Comparison of ENCODE assay signal across 13 cellular contexts in genomic region chr19:1093330-1093729, GRCh38. TPM values are rescaled to one million over a fixed set of nuclear protein-coding genes. Genes with fewer than 3 reads are reported as not detected.
DNase-seq lines count a peak whose midpoint lies in the region; ATAC-seq, FAIRE-seq and TF ChIP-seq lines count a peak whose summit lies in the region.
"Had no signal": no experiment of that assay in that cellular context is flagged by ENCODE, and none has a peak within 500 bp of the region (broad histone marks: within the 10 kb centered on the region; RNA-seq: fewer than 3 reads in every experiment).

No MANE protein-coding gene starts in this region.

- FAIRE-seq in HepG2 (lab: Jason Lieb, UNC) = no peak

- no peak for TF ChIP-seq RAD21 in HepG2 (CRISPR knock-in tag; IDR thresholded peaks at IDR 0.05)

- CTCF ChIA-PET in Calu3 (lab: Charles Lee) (no interaction called here), HepG2 (lab: Yijun Ruan, JAX; ENCODE audit: low intra/inter-chr PET ratio, low total read pairs) (no interaction called here)
- CTCF ChIA-PET in activated CD4-positive, alpha-beta memory T cell treated with anti-CD3 and anti-CD28 coated beads for 36 hours (lab: Charles Lee) = interaction anchor here (1.0 to 1.3 kb wide), 3 partner anchors 8 to 151 kb away, joined by 3 to 5 read pairs (median 4); no protein-coding TSS in a partner anchor

- no peak overlapping the region for H3K27ac Mint-ChIP-seq in Calu3 (ENCODE audit: unreplicated experiment)
- no peak overlapping the region for H3K27ac Mint-ChIP-seq in activated CD4-positive, alpha-beta memory T cell treated with anti-CD3 and anti-CD28 coated beads for 36 hours

- in situ Hi-C loops in HepG2 (cut with HindIII; ENCODE audit: extremely low pct_ligation_motif_present, low pct_unique_long_range_greater_than_20kb) = no loop called here

- peak overlapping the region; percentile 91 to 99 (median 97) for H3K4me3 ChIP-seq in HepG2 (replicated peaks in 1 of 3; ENCODE audit: insufficient read depth in 1 of 3, low read depth in 2 of 3, low read length in 3 of 3)

- intact Hi-C loops in Calu3 (cut with micrococcal nuclease; ENCODE audit: unreplicated experiment) = no loop called here
- intact Hi-C loops in activated CD4-positive, alpha-beta memory T cell treated with anti-CD3 and anti-CD28 coated beads for 36 hours (cut with micrococcal nuclease) = no loop called here
- intact Hi-C loops in HepG2 (cut with micrococcal nuclease; ENCODE audit: unreplicated experiment) = no loop called here

- H3K4me3 Mint-ChIP-seq in Calu3 (ENCODE audit: low read depth, unreplicated experiment) = peak overlapping the region; percentile 93
- H3K4me3 Mint-ChIP-seq in activated CD4-positive, alpha-beta memory T cell treated with anti-CD3 and anti-CD28 coated beads for 36 hours = peak overlapping the region; percentile 93

- H3K27ac ChIP-seq in 22Rv1 (peak overlapping the region; percentile 54; the same call in 1 of the 2 replicates), HepG2 (ENCODE audit: extremely low read length, insufficient read depth, low read length) (peak overlapping the region; percentile 57)

- peaks cover 55% of the 10 kb centered on the region for H3K36me3 Mint-ChIP-seq in Calu3 (ENCODE audit: insufficient read depth, unreplicated experiment)
- peaks cover 18% of the 10 kb centered on the region for H3K36me3 Mint-ChIP-seq in activated CD4-positive, alpha-beta memory T cell treated with anti-CD3 and anti-CD28 coated beads for 36 hours

- peaks cover 16% of the 10 kb centered on the region for H4K20me1 ChIP-seq in HepG2 (ENCODE audit: insufficient read depth, low read length)

- WGBS in HepG2 (ENCODE audit: low lambda C conversion rate) = 85% methylated on average over 15 of the region's 15 CpGs

- no peaks in the 10 kb centered on the region for H3K27me3 Mint-ChIP-seq in Calu3 (ENCODE audit: unreplicated experiment)
- no peaks in the 10 kb centered on the region for H3K27me3 Mint-ChIP-seq in activated CD4-positive, alpha-beta memory T cell treated with anti-CD3 and anti-CD28 coated beads for 36 hours

- no peak for TF ChIP-seq EP300 in HepG2 (IDR thresholded peaks at IDR 0.05; ENCODE audit: low read depth in 2 of 2, low read length in 2 of 2)
- TF ChIP-seq EP300 in HepG2 (CRISPR knock-in tag; IDR thresholded peaks at IDR 0.05; ENCODE audit: borderline replicate concordance) = no peak

- peak overlapping the region; percentile 92 for H3K9ac ChIP-seq in HepG2 (ENCODE audit: insufficient read depth, low read depth, low read length)

- BruUV-seq in Calu3 (replicated peaks; lab: Mats Ljungman, UMichigan) (no TSS peak), HepG2 (replicated peaks; lab: Mats Ljungman, UMichigan) (no TSS peak)

- H3K27me3 ChIP-seq in HepG2 (ENCODE audit: control insufficient read depth in 1 of 2, insufficient read depth in 2 of 2, low read length in 2 of 2) = no peaks in the 10 kb centered on the region; a peak in 1 of 5 replicates

- no peak for ATAC-seq in HepG2
- no peak for ATAC-seq in GM21737 (IDR thresholded peaks at IDR 0.05; ENCODE audit: unreplicated experiment)
- no peak for ATAC-seq in GM18498 (IDR thresholded peaks at IDR 0.05; ENCODE audit: unreplicated experiment)
- ATAC-seq: esophagus mucosa had no signal

- TF ChIP-seq CTCF in 22Rv1 (IDR thresholded peaks at IDR 0.05) (no peak), Calu3 (IDR thresholded peaks at IDR 0.05; ENCODE audit: unreplicated experiment) (no peak), HepG2 (CRISPR knock-in tag; IDR thresholded peaks at IDR 0.05) (no peak)

- peaks cover 10% of the 10 kb centered on the region for H3K4me1 Mint-ChIP-seq in Calu3 (ENCODE audit: low read depth, unreplicated experiment)
- peaks cover 46% of the 10 kb centered on the region for H3K4me1 Mint-ChIP-seq in activated CD4-positive, alpha-beta memory T cell treated with anti-CD3 and anti-CD28 coated beads for 36 hours (ENCODE audit: low read depth)

- H3K9me3 Mint-ChIP-seq in Calu3 (ENCODE audit: low read depth, unreplicated experiment) = no peaks in the 10 kb centered on the region
- H3K9me3 Mint-ChIP-seq in activated CD4-positive, alpha-beta memory T cell treated with anti-CD3 and anti-CD28 coated beads for 36 hours = no peaks in the 10 kb centered on the region

- peaks cover 12 to 32% of the 10 kb centered on the region in 2 experiments for H3K36me3 ChIP-seq in HepG2 (replicated peaks in 1 of 2; ENCODE audit: control insufficient read depth in 1 of 2, insufficient read depth in 2 of 2, low read length in 2 of 2)

- no peak for TF ChIP-seq POLR2A in HepG2 (IDR thresholded peaks at IDR 0.05; ENCODE audit: insufficient read depth in 1 of 2, low read depth in 2 of 2, low read length in 2 of 2)

- no peak overlapping the region for H2AFZ ChIP-seq in HepG2 (ENCODE audit: low read length)

- H3K9me3 ChIP-seq in HepG2 (ENCODE audit: low read length) = no peaks in the 10 kb centered on the region

- DNase-seq in Calu3 (no peak), HepG2 (ENCODE audit: low spot score) (no peak), NCI-H2196 (lab: John Stamatoyannopoulos, UW; ENCODE audit: unreplicated experiment) (no peak), activated gamma-delta T cell treated with Interleukin-2 at 50 U/mL for 16 hours (no peak)
- DNase-seq in activated CD4-positive, alpha-beta memory T cell treated with anti-CD3 and anti-CD28 coated beads for 36 hours = no peak
- DNase-seq: anterior cingulate cortex, DMS 273 treated with DMSO at 0.1 percent for 48 hours, islet precursor cell, NCI-H524 treated with DMSO at 0.1 percent for 48 hours had no signal

- H3K79me2 ChIP-seq in HepG2 (ENCODE audit: insufficient read depth, low read length) = peaks cover 30% of the 10 kb centered on the region

- H3K4me1 ChIP-seq in HepG2 (ENCODE audit: insufficient read depth, low read length) = peaks cover 37% of the 10 kb centered on the region

- POLR2A ChIA-PET in activated CD4-positive, alpha-beta memory T cell treated with anti-CD3 and anti-CD28 coated beads for 36 hours (lab: Charles Lee) = interaction anchor here (0.6 to 4.2 kb wide), 3 partner anchors 9 to 65 kb away, joined by 6 to 26 read pairs (median 7); no protein-coding TSS in a partner anchor
- POLR2A ChIA-PET in HepG2 (lab: Yijun Ruan, JAX) = interaction anchor here (0.7 to 2.6 kb wide), 9 partner anchors 8 to 67 kb away, joined by 3 to 9 read pairs (median 4); partner anchors contain the start of gene CNN2

- peak overlapping the region; percentile 89 for H3K4me2 ChIP-seq in HepG2 (ENCODE audit: low read depth, low read length)

RNA-seq across cellular contexts. Expression of gene POLR2E, which starts 1.8 kb away (rescaled TPM):
- total RNA-seq in Calu3 (2022) (141 and 144 TPM in 2 replicates), HepG2 (2016; rRNA removed; fragmentation: Illumina TruSeq; extraction: Trizol) (140 TPM in 2 replicates)
- 100 to 1,000 TPM; 204 to 207 TPM for total RNA-seq in activated CD4-positive, alpha-beta memory T cell treated with anti-CD3 and anti-CD28 coated beads for 36 hours
- 43.4 and 44.8 TPM in 2 replicates for total RNA-seq in HepG2 (2016; cell fraction: cytosol; rRNA removed; fragmentation: Illumina TruSeq; extraction: Trizol; ENCODE audit: low read depth)
- 135 and 141 TPM in 2 replicates for total RNA-seq in HepG2 (2016; cell fraction: insoluble cytoplasmic fraction; rRNA removed; fragmentation: Illumina TruSeq; extraction: Trizol)
- total RNA-seq in HepG2 (2016; cell fraction: membrane; rRNA removed; fragmentation: Illumina TruSeq; extraction: Trizol) = 89.0 and 92.5 TPM in 2 replicates
- total RNA-seq in HepG2 (2016; cell fraction: nucleus; rRNA removed; fragmentation: Illumina TruSeq; extraction: Trizol) = 54.0 and 55.3 TPM in 2 replicates
- polyA plus RNA-seq in HepG2 (2011; rRNA removed) = 272 and 305 TPM in 2 replicates
- polyA plus RNA-seq in HepG2 (2011; cell fraction: cytosol; rRNA removed) = 222 and 337 TPM in 2 replicates
- polyA plus RNA-seq in HepG2 (2011; cell fraction: nucleus; rRNA removed) = 150 and 188 TPM in 2 replicates
- 201 and 222 TPM in 2 replicates for polyA plus RNA-seq in HepG2 (2012)
- 94.9 and 102 TPM in 2 replicates for polyA plus RNA-seq in HepG2 (2016; cell fraction: cytosol; fragmentation: Illumina TruSeq; extraction: Trizol; ENCODE audit: low read depth)
- polyA plus RNA-seq in HepG2 (2016; cell fraction: insoluble cytoplasmic fraction; fragmentation: Illumina TruSeq; extraction: Trizol; ENCODE audit: low read depth) = 246 and 282 TPM in 2 replicates
- 145 and 159 TPM in 2 replicates for polyA plus RNA-seq in HepG2 (2016; cell fraction: membrane; fragmentation: Illumina TruSeq; extraction: Trizol; ENCODE audit: low read depth)
- polyA plus RNA-seq in HepG2 (2016; cell fraction: nucleus; fragmentation: Illumina TruSeq; extraction: Trizol; ENCODE audit: insufficient read depth, low read depth) = 179 TPM in 2 replicates
- polyA minus RNA-seq in HepG2 (2011; rRNA and poly(A)+ RNA removed; ENCODE audit: low replicate concordance) = 343 and 389 TPM in 2 replicates
- polyA minus RNA-seq in HepG2 (2011; cell fraction: cytosol; rRNA and poly(A)+ RNA removed) = 104 and 129 TPM in 2 replicates
- polyA minus RNA-seq in HepG2 (2011; cell fraction: nucleus; rRNA and poly(A)+ RNA removed) = 39.5 and 42.0 TPM in 2 replicates

RNA-seq across cellular contexts. Expression of gene GPX4, which starts 10.5 kb away (rescaled TPM):
- total RNA-seq in Calu3 (2022) = 246 and 251 TPM in 2 replicates
- total RNA-seq in activated CD4-positive, alpha-beta memory T cell treated with anti-CD3 and anti-CD28 coated beads for 36 hours = 100 to 1,000 TPM; 274 to 275 TPM
- total RNA-seq in HepG2 (2016; rRNA removed; fragmentation: Illumina TruSeq; extraction: Trizol) = 426 and 535 TPM in 2 replicates
- 2,785 and 3,522 TPM in 2 replicates for total RNA-seq in HepG2 (2016; cell fraction: cytosol; rRNA removed; fragmentation: Illumina TruSeq; extraction: Trizol; ENCODE audit: low read depth)
- 340 and 561 TPM in 2 replicates for total RNA-seq in HepG2 (2016; cell fraction: insoluble cytoplasmic fraction; rRNA removed; fragmentation: Illumina TruSeq; extraction: Trizol)
- total RNA-seq in HepG2 (2016; cell fraction: membrane; rRNA removed; fragmentation: Illumina TruSeq; extraction: Trizol) = 1,902 and 2,313 TPM in 2 replicates
- 168 and 177 TPM in 2 replicates for total RNA-seq in HepG2 (2016; cell fraction: nucleus; rRNA removed; fragmentation: Illumina TruSeq; extraction: Trizol)
- polyA plus RNA-seq in HepG2 (2011; rRNA removed) = 613 and 728 TPM in 2 replicates
- polyA plus RNA-seq in HepG2 (2011; cell fraction: cytosol; rRNA removed) = 837 and 1,257 TPM in 2 replicates
- polyA plus RNA-seq in HepG2 (2011; cell fraction: nucleus; rRNA removed) = 557 and 562 TPM in 2 replicates
- 539 and 705 TPM in 2 replicates for polyA plus RNA-seq in HepG2 (2012)
- polyA plus RNA-seq in HepG2 (2016; cell fraction: cytosol; fragmentation: Illumina TruSeq; extraction: Trizol; ENCODE audit: low read depth) = 3,701 and 4,930 TPM in 2 replicates
- 454 and 583 TPM in 2 replicates for polyA plus RNA-seq in HepG2 (2016; cell fraction: insoluble cytoplasmic fraction; fragmentation: Illumina TruSeq; extraction: Trizol; ENCODE audit: low read depth)
- polyA plus RNA-seq in HepG2 (2016; cell fraction: membrane; fragmentation: Illumina TruSeq; extraction: Trizol; ENCODE audit: low read depth) = 2,313 and 2,706 TPM in 2 replicates
- polyA plus RNA-seq in HepG2 (2016; cell fraction: nucleus; fragmentation: Illumina TruSeq; extraction: Trizol; ENCODE audit: insufficient read depth, low read depth) = 387 and 420 TPM in 2 replicates
- polyA minus RNA-seq in HepG2 (2011; rRNA and poly(A)+ RNA removed; ENCODE audit: low replicate concordance) = 195 and 435 TPM in 2 replicates
- polyA minus RNA-seq in HepG2 (2011; cell fraction: cytosol; rRNA and poly(A)+ RNA removed) = 211 and 241 TPM in 2 replicates
- polyA minus RNA-seq in HepG2 (2011; cell fraction: nucleus; rRNA and poly(A)+ RNA removed) = 51.6 and 73.4 TPM in 2 replicates

RNA-seq across cellular contexts. Expression of gene ARHGAP45, which starts 26.4 kb away (rescaled TPM):
- total RNA-seq in Calu3 (2022) (10.4 and 12.0 TPM in 2 replicates), HepG2 (2016; rRNA removed; fragmentation: Illumina TruSeq; extraction: Trizol) (0.48 and 0.84 TPM in 2 replicates)
- 100 to 1,000 TPM; 136 to 142 TPM for total RNA-seq in activated CD4-positive, alpha-beta memory T cell treated with anti-CD3 and anti-CD28 coated beads for 36 hours
- total RNA-seq in HepG2 (2016; cell fraction: cytosol; rRNA removed; fragmentation: Illumina TruSeq; extraction: Trizol; ENCODE audit: low read depth) = 0.35 and 0.51 TPM in 2 replicates
- 0.16 and 0.50 TPM in 2 replicates for total RNA-seq in HepG2 (2016; cell fraction: insoluble cytoplasmic fraction; rRNA removed; fragmentation: Illumina TruSeq; extraction: Trizol)
- 0.38 and 0.40 TPM in 2 replicates for total RNA-seq in HepG2 (2016; cell fraction: membrane; rRNA removed; fragmentation: Illumina TruSeq; extraction: Trizol)
- total RNA-seq in HepG2 (2016; cell fraction: nucleus; rRNA removed; fragmentation: Illumina TruSeq; extraction: Trizol) = 0.28 and 0.63 TPM in 2 replicates
- 32.0 and 40.3 TPM in 2 replicates for polyA plus RNA-seq in HepG2 (2011; rRNA removed)
- 17.7 and 31.9 TPM in 2 replicates for polyA plus RNA-seq in HepG2 (2011; cell fraction: cytosol; rRNA removed)
- polyA plus RNA-seq in HepG2 (2011; cell fraction: nucleus; rRNA removed) = 222 and 325 TPM in 2 replicates
- 21.8 and 23.4 TPM in 2 replicates for polyA plus RNA-seq in HepG2 (2012)
- polyA plus RNA-seq in HepG2 (2016; cell fraction: cytosol; fragmentation: Illumina TruSeq; extraction: Trizol; ENCODE audit: low read depth) = not detected in 2 replicates
- 0.41 and 0.69 TPM in 2 replicates for polyA plus RNA-seq in HepG2 (2016; cell fraction: insoluble cytoplasmic fraction; fragmentation: Illumina TruSeq; extraction: Trizol; ENCODE audit: low read depth)
- polyA plus RNA-seq in HepG2 (2016; cell fraction: membrane; fragmentation: Illumina TruSeq; extraction: Trizol; ENCODE audit: low read depth) = not detected in 2 replicates
- 1.5 TPM in 2 replicates for polyA plus RNA-seq in HepG2 (2016; cell fraction: nucleus; fragmentation: Illumina TruSeq; extraction: Trizol; ENCODE audit: insufficient read depth, low read depth)
- polyA minus RNA-seq in HepG2 (2011; rRNA and poly(A)+ RNA removed; ENCODE audit: low replicate concordance) = 18.3 and 37.9 TPM in 2 replicates
- 19.3 and 20.1 TPM in 2 replicates for polyA minus RNA-seq in HepG2 (2011; cell fraction: cytosol; rRNA and poly(A)+ RNA removed)
- 25.0 and 29.0 TPM in 2 replicates for polyA minus RNA-seq in HepG2 (2011; cell fraction: nucleus; rRNA and poly(A)+ RNA removed)

RNA-seq across cellular contexts. Expression of gene ABCA7, which starts 53.4 kb away (rescaled TPM):
- total RNA-seq in Calu3 (2022) (22.7 and 24.3 TPM in 2 replicates), HepG2 (2016; rRNA removed; fragmentation: Illumina TruSeq; extraction: Trizol) (1.3 and 4.4 TPM in 2 replicates)
- 10 to 100 TPM; 28.3 to 29.3 TPM for total RNA-seq in activated CD4-positive, alpha-beta memory T cell treated with anti-CD3 and anti-CD28 coated beads for 36 hours
- 3.4 and 3.5 TPM in 2 replicates for total RNA-seq in HepG2 (2016; cell fraction: cytosol; rRNA removed; fragmentation: Illumina TruSeq; extraction: Trizol; ENCODE audit: low read depth)
- 2.5 and 6.4 TPM in 2 replicates for total RNA-seq in HepG2 (2016; cell fraction: insoluble cytoplasmic fraction; rRNA removed; fragmentation: Illumina TruSeq; extraction: Trizol)
- 1.7 and 2.0 TPM in 2 replicates for total RNA-seq in HepG2 (2016; cell fraction: membrane; rRNA removed; fragmentation: Illumina TruSeq; extraction: Trizol)
- total RNA-seq in HepG2 (2016; cell fraction: nucleus; rRNA removed; fragmentation: Illumina TruSeq; extraction: Trizol) = 7.8 and 9.7 TPM in 2 replicates
- polyA plus RNA-seq in HepG2 (2011; rRNA removed) = 32.4 and 41.2 TPM in 2 replicates
- 27.7 and 35.9 TPM in 2 replicates for polyA plus RNA-seq in HepG2 (2011; cell fraction: cytosol; rRNA removed)
- polyA plus RNA-seq in HepG2 (2011; cell fraction: nucleus; rRNA removed) = 316 and 410 TPM in 2 replicates
- polyA plus RNA-seq in HepG2 (2012) = 29.1 and 29.7 TPM in 2 replicates
- polyA plus RNA-seq in HepG2 (2016; cell fraction: cytosol; fragmentation: Illumina TruSeq; extraction: Trizol; ENCODE audit: low read depth) = 0.23 and 0.72 TPM in 2 replicates
- 1.6 and 2.2 TPM in 2 replicates for polyA plus RNA-seq in HepG2 (2016; cell fraction: insoluble cytoplasmic fraction; fragmentation: Illumina TruSeq; extraction: Trizol; ENCODE audit: low read depth)
- 0.54 and 0.71 TPM in 2 replicates for polyA plus RNA-seq in HepG2 (2016; cell fraction: membrane; fragmentation: Illumina TruSeq; extraction: Trizol; ENCODE audit: low read depth)
- polyA plus RNA-seq in HepG2 (2016; cell fraction: nucleus; fragmentation: Illumina TruSeq; extraction: Trizol; ENCODE audit: insufficient read depth, low read depth) = 25.9 and 28.7 TPM in 2 replicates
- polyA minus RNA-seq in HepG2 (2011; rRNA and poly(A)+ RNA removed; ENCODE audit: low replicate concordance) = 20.1 and 68.5 TPM in 2 replicates
- 20.8 and 23.1 TPM in 2 replicates for polyA minus RNA-seq in HepG2 (2011; cell fraction: cytosol; rRNA and poly(A)+ RNA removed)
- 41.6 and 44.5 TPM in 2 replicates for polyA minus RNA-seq in HepG2 (2011; cell fraction: nucleus; rRNA and poly(A)+ RNA removed)

Comparison
In these comparisons a context has a peak if more than half of its experiments do, and no peak if none do; other contexts are left out.
1. RNA of gene ARHGAP45, which starts 26.4 kb away (total RNA-seq): 136 to 142 TPM in activated CD4-positive, alpha-beta memory T cell treated with anti-CD3 and anti-CD28 coated beads for 36 hours; 10.4 to 12.0 TPM in Calu3 and 0.16 to 0.84 TPM in HepG2; every median in the first group is over 10 times any median in the second.